ENCODE assay signal across 7 cellular contexts in genomic region chr14:40691066-40691465, GRCh38.
"Had no signal": no experiment of that assay in that cellular context is flagged by ENCODE, and none has a peak within 500 bp of the region (broad histone marks: within the 10 kb centered on the region; RNA-seq: fewer than 3 reads in every experiment).

No MANE protein-coding gene starts in this region.

- H3K27ac ChIP-seq: HL-60, KMS-11 had no signal

- DNase-seq: IMR-90, KBM-7, KG1 had no signal

- H3K9ac ChIP-seq: KMS-11 had no signal

- H3K4me3 ChIP-seq: K562 had no signal

- ATAC-seq: K562 had no signal

- H3K4me2 ChIP-seq: KMS-11 had no signal

- FAIRE-seq: HTR-8/SVneo, K562 had no signal
